In genomic region chr12:59382678-59383425, GRCh38 we compare ENCODE assay signal across 18 cellular contexts.
A peak's percentile ranks its signal among the peaks of the same experiment; 100 is the strongest.
DNase-seq lines count a peak whose midpoint lies in the region; ATAC-seq, FAIRE-seq and TF ChIP-seq lines count a peak whose summit lies in the region.
"Had no signal": no experiment of that assay in that cellular context is flagged by ENCODE, and none has a peak within 500 bp of the region (broad histone marks: within the 10 kb centered on the region; RNA-seq: fewer than 3 reads in every experiment).

No MANE protein-coding gene starts in this region.

- no peak overlapping the region for H3K4ac ChIP-seq in mesenchymal stem cell (ENCODE audit: low read depth in 1 of 2, low read length in 2 of 2)

- no peak for TF ChIP-seq POLR2A in GM12891 (IDR thresholded peaks at IDR 0.05; ENCODE audit: low read depth, low read length)

- no peak overlapping the region for H2BK12ac ChIP-seq in mesenchymal stem cell (ENCODE audit: low read length in 2 of 2)

- H3K27me3 Mint-ChIP-seq in CD4-positive, CD25-positive, alpha-beta regulatory T cell, result no peaks in the 10 kb centered on the region
- H3K27me3 Mint-ChIP-seq in HFFc6 (ENCODE audit: insufficient read depth), result peaks cover 4% of the 10 kb centered on the region; the same call in 1 of the 2 replicates
- H3K27me3 Mint-ChIP-seq in activated T-helper 17 cell treated with anti-CD3 and anti-CD28 coated beads, Interleukin-2, amount 50 U/mL, for 72 hours, result peaks cover 3% of the 10 kb centered on the region
- H3K27me3 Mint-ChIP-seq: IgD-negative memory B cell had no signal

- peak overlapping the region in 2 of 4 donors; percentile 0 to 12 for H3K4me3 Mint-ChIP-seq in CD4-positive, CD25-positive, alpha-beta regulatory T cell
- peak overlapping the region; percentile 47 for H3K4me3 Mint-ChIP-seq in HFFc6
- peak overlapping the region; percentile 11 for H3K4me3 Mint-ChIP-seq in activated T-helper 17 cell treated with anti-CD3 and anti-CD28 coated beads, Interleukin-2, amount 50 U/mL, for 72 hours
- H3K4me3 Mint-ChIP-seq: activated naive CD4-positive, alpha-beta T cell treated with anti-CD3 and anti-CD28 coated beads for 36 hours; IgD-negative memory B cell had no signal

- peak in 1 of 3 donors; percentile 43 for DNase-seq in CD4-positive, CD25-positive, alpha-beta regulatory T cell
- DNase-seq in HFFc6, result no peak
- DNase-seq in mesenchymal stem cell, result no peak
- no peak for DNase-seq in GM12891 (ENCODE audit: insufficient read length, low spot score)
- DNase-seq in Right ventricle myocardium superior, result no peak
- DNase-seq: activated CD8-positive, alpha-beta memory T cell treated with anti-CD3 and anti-CD28 coated beads, Interleukin-2, amount 50 U/mL, for 4 hours; activated naive CD4-positive, alpha-beta T cell treated with anti-CD3 and anti-CD28 coated beads for 36 hours; body of pancreas; C1 segment of cervical spinal cord; DND-41; kidney glomerular epithelial cell; ovary had no signal

- no peak for TF ChIP-seq CTCF in HFFc6 (IDR thresholded peaks at IDR 0.05)

- H2BK5ac ChIP-seq in mesenchymal stem cell (ENCODE audit: low read depth, low read length, poor library complexity, severe bottlenecking), result no peak overlapping the region

- no peak overlapping the region for H3K4me2 ChIP-seq in mesenchymal stem cell (ENCODE audit: low read length, poor library complexity, severe bottlenecking)

- no peak overlapping the region for H3K18ac ChIP-seq in mesenchymal stem cell (ENCODE audit: low read depth in 1 of 2, low read length in 2 of 2)

- no peak overlapping the region for H2AFZ ChIP-seq in mesenchymal stem cell (ENCODE audit: low read depth, low read length)

- intact Hi-C loops in Right ventricle myocardium superior (cut with DNase I), result no loop called here

- peaks cover 0 to 2% (median 0%) of the 10 kb centered on the region in 7 donors for H3K9me3 Mint-ChIP-seq in CD4-positive, CD25-positive, alpha-beta regulatory T cell
- H3K9me3 Mint-ChIP-seq in HFFc6, result no peaks in the 10 kb centered on the region
- no peaks in the 10 kb centered on the region for H3K9me3 Mint-ChIP-seq in activated T-helper 17 cell treated with anti-CD3 and anti-CD28 coated beads, Interleukin-2, amount 50 U/mL, for 72 hours
- H3K9me3 Mint-ChIP-seq: activated naive CD4-positive, alpha-beta T cell treated with anti-CD3 and anti-CD28 coated beads for 36 hours; IgD-negative memory B cell had no signal

- H3K27ac Mint-ChIP-seq in CD4-positive, CD25-positive, alpha-beta regulatory T cell, result no peak overlapping the region
- no peak overlapping the region for H3K27ac Mint-ChIP-seq in HFFc6
- H3K27ac Mint-ChIP-seq in activated T-helper 17 cell treated with anti-CD3 and anti-CD28 coated beads, Interleukin-2, amount 50 U/mL, for 72 hours, result no peak overlapping the region
- H3K27ac Mint-ChIP-seq: activated naive CD4-positive, alpha-beta T cell treated with anti-CD3 and anti-CD28 coated beads for 36 hours; IgD-negative memory B cell had no signal

- no peaks in the 10 kb centered on the region for H3K4me1 ChIP-seq in CD4-positive, CD25-positive, alpha-beta regulatory T cell (ENCODE audit: control insufficient read depth, insufficient read depth, low read length, poor library complexity, severe bottlenecking)
- no peaks in the 10 kb centered on the region for H3K4me1 ChIP-seq in mesenchymal stem cell (ENCODE audit: control insufficient read depth, insufficient read depth, low read depth, low read length)
- H3K4me1 ChIP-seq: body of pancreas had no signal

- no peaks in the 10 kb centered on the region for H3K27me3 ChIP-seq in CD4-positive, CD25-positive, alpha-beta regulatory T cell (ENCODE audit: control insufficient read depth, insufficient read depth, low read length)
- no peaks in the 10 kb centered on the region for H3K27me3 ChIP-seq in mesenchymal stem cell (ENCODE audit: control insufficient read depth in 1 of 2, insufficient read depth in 1 of 2, low read length in 2 of 2)
- H3K27me3 ChIP-seq: body of pancreas, ovary had no signal

- no peak overlapping the region for H3K27ac ChIP-seq in CD4-positive, CD25-positive, alpha-beta regulatory T cell (ENCODE audit: insufficient read depth, low read length, poor library complexity, severe bottlenecking)
- H3K27ac ChIP-seq in mesenchymal stem cell (ENCODE audit: low read length, poor library complexity, severe bottlenecking), result no peak overlapping the region
- H3K27ac ChIP-seq: body of pancreas, ovary, RWPE1 had no signal

- H4K8ac ChIP-seq in mesenchymal stem cell (ENCODE audit: low read length), result no peak overlapping the region

- H3K79me1 ChIP-seq in mesenchymal stem cell (replicated peaks; ENCODE audit: low read length, poor library complexity, severe bottlenecking), result no peaks in the 10 kb centered on the region

- H3K36me3 ChIP-seq in CD4-positive, CD25-positive, alpha-beta regulatory T cell (ENCODE audit: control insufficient read depth, insufficient read depth, low read length), result no peaks in the 10 kb centered on the region
- no peaks in the 10 kb centered on the region for H3K36me3 ChIP-seq in mesenchymal stem cell (ENCODE audit: control insufficient read depth in 1 of 2, insufficient read depth in 2 of 2, low read depth in 1 of 2, low read length in 2 of 2)
- H3K36me3 ChIP-seq: ovary had no signal

- H2BK15ac ChIP-seq in mesenchymal stem cell (ENCODE audit: low read depth, poor library complexity, severe bottlenecking), result no peak overlapping the region

- H3K23ac ChIP-seq in mesenchymal stem cell (ENCODE audit: low read length in 2 of 2), result no peak overlapping the region

- ATAC-seq in CD4-positive, CD25-positive, alpha-beta regulatory T cell (ENCODE audit: low read depth in 2 of 2), result no peak
- ATAC-seq in activated T-helper 17 cell treated with anti-CD3 and anti-CD28 coated beads, Interleukin-2, amount 50 U/mL, for 72 hours (replicated peaks), result peak; percentile 32
- ATAC-seq in GM18511 (IDR thresholded peaks at IDR 0.05; ENCODE audit: unreplicated experiment) (no peak), Right ventricle myocardium superior (ENCODE audit: poor library complexity) (no peak)
- ATAC-seq: activated CD4-positive, CD25-positive, alpha-beta regulatory T cell treated with anti-CD3 and anti-CD28 coated beads, Interleukin-2, amount 50 U/mL, for 24 hours; body of pancreas had no signal

- H3K9ac ChIP-seq in mesenchymal stem cell (ENCODE audit: low read length), result peak overlapping the region; percentile 61

- peaks cover 0 to 16% (median 6%) of the 10 kb centered on the region in 4 donors for H3K4me1 Mint-ChIP-seq in CD4-positive, CD25-positive, alpha-beta regulatory T cell
- peaks cover 12% of the 10 kb centered on the region for H3K4me1 Mint-ChIP-seq in HFFc6 (ENCODE audit: low read depth)
- H3K4me1 Mint-ChIP-seq in activated T-helper 17 cell treated with anti-CD3 and anti-CD28 coated beads, Interleukin-2, amount 50 U/mL, for 72 hours, result no peaks in the 10 kb centered on the region
- H3K4me1 Mint-ChIP-seq: IgD-negative memory B cell had no signal

- H4K91ac ChIP-seq in mesenchymal stem cell (ENCODE audit: low read length), result no peak overlapping the region

- no peaks in the 10 kb centered on the region for H3K9me3 ChIP-seq in CD4-positive, CD25-positive, alpha-beta regulatory T cell (ENCODE audit: control insufficient read depth in 2 of 2, low read length in 2 of 2)
- no peaks in the 10 kb centered on the region for H3K9me3 ChIP-seq in mesenchymal stem cell (ENCODE audit: control insufficient read depth, low read length)
- H3K9me3 ChIP-seq: body of pancreas, ovary had no signal

- FAIRE-seq in GM12891 (lab: Jason Lieb, UNC), result no peak

- 32% methylated on average over 1 of the region's 3 CpGs for WGBS in mesenchymal stem cell

- H3K36me3 Mint-ChIP-seq in CD4-positive, CD25-positive, alpha-beta regulatory T cell, result no peaks in the 10 kb centered on the region
- no peaks in the 10 kb centered on the region for H3K36me3 Mint-ChIP-seq in HFFc6 (ENCODE audit: low read depth)
- H3K36me3 Mint-ChIP-seq in activated T-helper 17 cell treated with anti-CD3 and anti-CD28 coated beads, Interleukin-2, amount 50 U/mL, for 72 hours (ENCODE audit: low read depth), result no peaks in the 10 kb centered on the region
- H3K36me3 Mint-ChIP-seq: IgD-negative memory B cell had no signal

- peak overlapping the region; percentile 56 for H3K4me3 ChIP-seq in CD4-positive, CD25-positive, alpha-beta regulatory T cell (ENCODE audit: low read depth, low read length)
- H3K4me3 ChIP-seq in mesenchymal stem cell (ENCODE audit: insufficient read depth in 1 of 2, low read depth in 1 of 2, low read length in 2 of 2), result peak overlapping the region in 1 of 2 experiments; percentile 69
- H3K4me3 ChIP-seq: body of pancreas, ovary, skin epidermis had no signal

- no peak overlapping the region for H2AK5ac ChIP-seq in mesenchymal stem cell (ENCODE audit: low read length, severe bottlenecking)

- no peak overlapping the region for H3K14ac ChIP-seq in mesenchymal stem cell (ENCODE audit: low read length in 2 of 2)

- H2BK120ac ChIP-seq in mesenchymal stem cell (ENCODE audit: low read depth, low read length), result no peak overlapping the region

TF ChIP-seq in GM12891, 5 proteins besides CTCF, POLR2A, EP300 and RAD21:
- TF ChIP-seq TAF1 (IDR thresholded peaks at IDR 0.05; ENCODE audit: low read depth, low read length) (no peak), PAX5 (IDR thresholded peaks at IDR 0.05; ENCODE audit: insufficient read depth, low read length, severe bottlenecking) (no peak), SPI1 (IDR thresholded peaks at IDR 0.05; ENCODE audit: low read depth, low read length) (no peak), POU2F2 (IDR thresholded peaks at IDR 0.05; ENCODE audit: low read depth, low read length) (no peak), POLR2AphosphoS5 (IDR thresholded peaks at IDR 0.05; ENCODE audit: low read depth, low read length) (no peak)
